9 cellular contexts compared by ENCODE assay signal in the genomic region with DNA sequence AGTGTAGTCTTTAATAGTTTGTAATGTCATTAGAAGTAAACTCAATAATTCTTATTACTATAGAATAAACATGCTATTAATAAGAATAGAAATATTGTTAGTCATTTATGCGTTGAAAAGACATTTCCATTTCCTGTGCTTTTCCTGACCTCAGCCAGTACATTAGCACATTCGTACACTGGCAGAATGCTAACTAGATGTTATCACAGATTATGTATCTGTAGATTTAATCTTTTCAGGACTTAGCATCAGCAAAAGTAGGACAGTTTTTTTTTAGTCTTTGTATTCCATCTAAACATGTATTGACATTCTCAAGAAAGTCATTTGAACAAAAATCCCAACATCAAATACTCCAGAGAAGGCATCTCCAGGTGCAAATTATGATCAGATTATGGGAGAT.
"Had no signal": no experiment of that assay in that cellular context is flagged by ENCODE, and none has a peak within 500 bp of the region (broad histone marks: within the 10 kb centered on the region; RNA-seq: fewer than 3 reads in every experiment).

No MANE protein-coding gene starts in this region.

- H3K4me3 ChIP-seq: GM23248, K562 had no signal

- H3K4me3 Mint-ChIP-seq: H9 had no signal

- H3K27ac Mint-ChIP-seq: H9 had no signal

- ATAC-seq: K562 had no signal

- DNase-seq: GM23248, H9, HCEC 1CT, IMR-90, KG1 had no signal

- H3K27ac ChIP-seq: GM23248 had no signal

- H3K9me3 Mint-ChIP-seq: H9 had no signal

- FAIRE-seq: H1, H54, HTR-8/SVneo, K562 had no signal

- H3K9ac ChIP-seq: GM23248 had no signal

- H2AFZ ChIP-seq: GM23248 had no signal
